1 cellular context compared by ENCODE assay signal in the genomic region with DNA sequence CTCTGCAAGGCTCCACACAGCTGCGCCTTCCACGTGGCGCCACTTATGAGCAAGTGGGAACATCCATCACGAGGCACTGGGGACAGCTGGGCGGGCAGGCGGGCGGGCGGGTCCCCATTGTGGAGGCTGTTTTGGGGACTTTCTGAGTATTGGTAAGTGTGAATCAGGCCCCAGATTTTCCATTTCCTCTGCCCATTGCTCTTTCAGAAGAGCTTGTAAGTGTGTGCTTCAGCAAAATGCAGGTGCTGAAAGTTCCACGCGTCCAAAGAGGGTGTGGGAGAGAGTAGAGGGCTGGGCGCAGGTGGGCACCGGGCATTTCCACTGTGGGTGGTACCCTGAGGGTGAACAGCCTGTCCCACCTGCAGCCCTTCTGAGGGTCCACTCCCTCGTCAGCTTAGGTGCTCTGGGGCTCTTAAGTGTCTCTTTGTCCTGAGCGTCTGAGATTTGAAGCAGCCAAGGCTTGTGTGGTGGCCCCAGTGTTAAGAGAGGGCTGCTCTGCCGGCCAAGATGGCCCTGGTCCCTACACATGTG.
TF ChIP-seq lines count a peak whose summit lies in the region.

No MANE protein-coding gene starts in this region.

TF ChIP-seq in GM23338, 12 proteins besides CTCF, POLR2A, EP300 and RAD21 (continued from another document):
- TF ChIP-seq, protein P1, sequence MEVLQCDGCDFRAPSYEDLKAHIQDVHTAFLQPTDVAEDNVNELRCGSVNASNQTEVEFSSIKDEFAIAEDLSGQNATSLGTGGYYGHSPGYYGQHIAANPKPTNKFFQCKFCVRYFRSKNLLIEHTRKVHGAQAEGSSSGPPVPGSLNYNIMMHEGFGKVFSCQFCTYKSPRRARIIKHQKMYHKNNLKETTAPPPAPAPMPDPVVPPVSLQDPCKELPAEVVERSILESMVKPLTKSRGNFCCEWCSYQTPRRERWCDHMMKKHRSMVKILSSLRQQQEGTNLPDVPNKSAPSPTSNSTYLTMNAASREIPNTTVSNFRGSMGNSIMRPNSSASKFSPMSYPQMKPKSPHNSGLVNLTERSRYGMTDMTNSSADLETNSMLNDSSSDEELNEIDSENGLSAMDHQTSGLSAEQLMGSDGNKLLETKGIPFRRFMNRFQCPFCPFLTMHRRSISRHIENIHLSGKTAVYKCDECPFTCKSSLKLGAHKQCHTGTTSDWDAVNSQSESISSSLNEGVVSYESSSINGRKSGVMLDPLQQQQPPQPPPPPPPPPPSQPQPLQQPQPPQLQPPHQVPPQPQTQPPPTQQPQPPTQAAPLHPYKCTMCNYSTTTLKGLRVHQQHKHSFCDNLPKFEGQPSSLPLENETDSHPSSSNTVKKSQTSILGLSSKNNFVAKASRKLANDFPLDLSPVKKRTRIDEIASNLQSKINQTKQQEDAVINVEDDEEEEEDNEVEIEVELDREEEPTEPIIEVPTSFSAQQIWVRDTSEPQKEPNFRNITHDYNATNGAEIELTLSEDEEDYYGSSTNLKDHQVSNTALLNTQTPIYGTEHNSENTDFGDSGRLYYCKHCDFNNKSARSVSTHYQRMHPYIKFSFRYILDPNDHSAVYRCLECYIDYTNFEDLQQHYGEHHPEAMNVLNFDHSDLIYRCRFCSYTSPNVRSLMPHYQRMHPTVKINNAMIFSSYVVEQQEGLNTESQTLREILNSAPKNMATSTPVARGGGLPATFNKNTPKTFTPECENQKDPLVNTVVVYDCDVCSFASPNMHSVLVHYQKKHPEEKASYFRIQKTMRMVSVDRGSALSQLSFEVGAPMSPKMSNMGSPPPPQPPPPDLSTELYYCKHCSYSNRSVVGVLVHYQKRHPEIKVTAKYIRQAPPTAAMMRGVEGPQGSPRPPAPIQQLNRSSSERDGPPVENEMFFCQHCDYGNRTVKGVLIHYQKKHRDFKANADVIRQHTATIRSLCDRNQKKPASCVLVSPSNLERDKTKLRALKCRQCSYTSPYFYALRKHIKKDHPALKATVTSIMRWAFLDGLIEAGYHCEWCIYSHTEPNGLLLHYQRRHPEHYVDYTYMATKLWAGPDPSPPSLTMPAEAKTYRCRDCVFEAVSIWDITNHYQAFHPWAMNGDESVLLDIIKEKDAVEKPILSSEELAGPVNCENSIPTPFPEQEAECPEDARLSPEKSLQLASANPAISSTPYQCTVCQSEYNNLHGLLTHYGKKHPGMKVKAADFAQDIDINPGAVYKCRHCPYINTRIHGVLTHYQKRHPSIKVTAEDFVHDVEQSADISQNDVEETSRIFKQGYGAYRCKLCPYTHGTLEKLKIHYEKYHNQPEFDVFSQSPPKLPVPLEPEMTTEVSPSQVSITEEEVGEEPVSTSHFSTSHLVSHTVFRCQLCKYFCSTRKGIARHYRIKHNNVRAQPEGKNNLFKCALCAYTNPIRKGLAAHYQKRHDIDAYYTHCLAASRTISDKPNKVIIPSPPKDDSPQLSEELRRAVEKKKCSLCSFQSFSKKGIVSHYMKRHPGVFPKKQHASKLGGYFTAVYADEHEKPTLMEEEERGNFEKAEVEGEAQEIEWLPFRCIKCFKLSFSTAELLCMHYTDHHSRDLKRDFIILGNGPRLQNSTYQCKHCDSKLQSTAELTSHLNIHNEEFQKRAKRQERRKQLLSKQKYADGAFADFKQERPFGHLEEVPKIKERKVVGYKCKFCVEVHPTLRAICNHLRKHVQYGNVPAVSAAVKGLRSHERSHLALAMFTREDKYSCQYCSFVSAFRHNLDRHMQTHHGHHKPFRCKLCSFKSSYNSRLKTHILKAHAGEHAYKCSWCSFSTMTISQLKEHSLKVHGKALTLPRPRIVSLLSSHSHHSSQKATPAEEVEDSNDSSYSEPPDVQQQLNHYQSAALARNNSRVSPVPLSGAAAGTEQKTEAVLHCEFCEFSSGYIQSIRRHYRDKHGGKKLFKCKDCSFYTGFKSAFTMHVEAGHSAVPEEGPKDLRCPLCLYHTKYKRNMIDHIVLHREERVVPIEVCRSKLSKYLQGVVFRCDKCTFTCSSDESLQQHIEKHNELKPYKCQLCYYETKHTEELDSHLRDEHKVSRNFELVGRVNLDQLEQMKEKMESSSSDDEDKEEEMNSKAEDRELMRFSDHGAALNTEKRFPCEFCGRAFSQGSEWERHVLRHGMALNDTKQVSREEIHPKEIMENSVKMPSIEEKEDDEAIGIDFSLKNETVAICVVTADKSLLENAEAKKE (CRISPR knock-in tag; IDR thresholded peaks at IDR 0.05), result no peak
- TF ChIP-seq, protein P2, sequence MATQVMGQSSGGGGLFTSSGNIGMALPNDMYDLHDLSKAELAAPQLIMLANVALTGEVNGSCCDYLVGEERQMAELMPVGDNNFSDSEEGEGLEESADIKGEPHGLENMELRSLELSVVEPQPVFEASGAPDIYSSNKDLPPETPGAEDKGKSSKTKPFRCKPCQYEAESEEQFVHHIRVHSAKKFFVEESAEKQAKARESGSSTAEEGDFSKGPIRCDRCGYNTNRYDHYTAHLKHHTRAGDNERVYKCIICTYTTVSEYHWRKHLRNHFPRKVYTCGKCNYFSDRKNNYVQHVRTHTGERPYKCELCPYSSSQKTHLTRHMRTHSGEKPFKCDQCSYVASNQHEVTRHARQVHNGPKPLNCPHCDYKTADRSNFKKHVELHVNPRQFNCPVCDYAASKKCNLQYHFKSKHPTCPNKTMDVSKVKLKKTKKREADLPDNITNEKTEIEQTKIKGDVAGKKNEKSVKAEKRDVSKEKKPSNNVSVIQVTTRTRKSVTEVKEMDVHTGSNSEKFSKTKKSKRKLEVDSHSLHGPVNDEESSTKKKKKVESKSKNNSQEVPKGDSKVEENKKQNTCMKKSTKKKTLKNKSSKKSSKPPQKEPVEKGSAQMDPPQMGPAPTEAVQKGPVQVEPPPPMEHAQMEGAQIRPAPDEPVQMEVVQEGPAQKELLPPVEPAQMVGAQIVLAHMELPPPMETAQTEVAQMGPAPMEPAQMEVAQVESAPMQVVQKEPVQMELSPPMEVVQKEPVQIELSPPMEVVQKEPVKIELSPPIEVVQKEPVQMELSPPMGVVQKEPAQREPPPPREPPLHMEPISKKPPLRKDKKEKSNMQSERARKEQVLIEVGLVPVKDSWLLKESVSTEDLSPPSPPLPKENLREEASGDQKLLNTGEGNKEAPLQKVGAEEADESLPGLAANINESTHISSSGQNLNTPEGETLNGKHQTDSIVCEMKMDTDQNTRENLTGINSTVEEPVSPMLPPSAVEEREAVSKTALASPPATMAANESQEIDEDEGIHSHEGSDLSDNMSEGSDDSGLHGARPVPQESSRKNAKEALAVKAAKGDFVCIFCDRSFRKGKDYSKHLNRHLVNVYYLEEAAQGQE (IDR thresholded peaks at IDR 0.05; ENCODE audit: unreplicated experiment), result no peak
- TF ChIP-seq ZNF331 (CRISPR knock-in tag; IDR thresholded peaks at IDR 0.05; ENCODE audit: low read depth), result no peak
- TF ChIP-seq CREB1 (CRISPR knock-in tag; IDR thresholded peaks at IDR 0.05; ENCODE audit: low read depth), result no peak
- TF ChIP-seq, protein P3, sequence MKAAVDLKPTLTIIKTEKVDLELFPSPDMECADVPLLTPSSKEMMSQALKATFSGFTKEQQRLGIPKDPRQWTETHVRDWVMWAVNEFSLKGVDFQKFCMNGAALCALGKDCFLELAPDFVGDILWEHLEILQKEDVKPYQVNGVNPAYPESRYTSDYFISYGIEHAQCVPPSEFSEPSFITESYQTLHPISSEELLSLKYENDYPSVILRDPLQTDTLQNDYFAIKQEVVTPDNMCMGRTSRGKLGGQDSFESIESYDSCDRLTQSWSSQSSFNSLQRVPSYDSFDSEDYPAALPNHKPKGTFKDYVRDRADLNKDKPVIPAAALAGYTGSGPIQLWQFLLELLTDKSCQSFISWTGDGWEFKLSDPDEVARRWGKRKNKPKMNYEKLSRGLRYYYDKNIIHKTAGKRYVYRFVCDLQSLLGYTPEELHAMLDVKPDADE (IDR thresholded peaks at IDR 0.05), result no peak
- TF ChIP-seq NANOG (IDR thresholded peaks at IDR 0.05; ENCODE audit: borderline replicate concordance), result no peak
- no peak for TF ChIP-seq ZNF114 (CRISPR knock-in tag; IDR thresholded peaks at IDR 0.05)
- no peak for TF ChIP-seq JUNB (IDR thresholded peaks at IDR 0.05; ENCODE audit: unreplicated experiment)
- no peak for TF ChIP-seq STAT1 (IDR thresholded peaks at IDR 0.05; ENCODE audit: unreplicated experiment)
- no peak for TF ChIP-seq POLR2AphosphoS5 (IDR thresholded peaks at IDR 0.05; ENCODE audit: low read depth)
- no peak for TF ChIP-seq EZH2 (IDR thresholded peaks at IDR 0.05; ENCODE audit: low read depth, unreplicated experiment)
